In the genomic region with DNA sequence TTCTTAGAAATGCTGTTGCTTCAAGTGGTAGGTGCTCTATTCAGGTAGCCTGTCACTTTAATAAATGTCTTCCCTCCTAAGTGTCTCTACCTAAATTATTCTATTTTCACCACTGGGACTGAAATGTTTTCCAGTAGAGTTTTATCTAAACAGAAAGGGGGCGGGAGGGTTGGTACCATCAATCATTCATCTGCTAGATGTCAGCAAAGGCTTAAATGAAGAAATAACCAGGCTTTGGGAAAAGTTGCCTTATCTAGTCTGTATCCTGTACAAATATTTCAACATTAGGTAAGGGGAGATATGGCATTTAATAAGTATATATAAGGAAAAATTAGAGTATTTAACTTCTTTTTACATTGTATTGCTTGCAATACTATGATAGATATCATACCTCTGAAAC, we compare ENCODE assay signal across 9 cellular contexts.
"Had no signal": no experiment of that assay in that cellular context is flagged by ENCODE, and none has a peak within 500 bp of the region (broad histone marks: within the 10 kb centered on the region; RNA-seq: fewer than 3 reads in every experiment).

No MANE protein-coding gene starts in this region.

- DNase-seq: GM23248, GOT3, H7, HFFc6, IMR-90, KBM-7 had no signal

- H3K4me1 ChIP-seq: HAP-1 had no signal

- FAIRE-seq: HepG2 had no signal

- ATAC-seq: HepG2 had no signal

- H3K36me3 ChIP-seq: HAP-1 had no signal

- H2AFZ ChIP-seq: GM23248 had no signal

- H3K4me3 ChIP-seq: GM23248, HAP-1 had no signal

- H3K9me3 ChIP-seq: HAP-1 had no signal

- H3K27ac ChIP-seq: GM23248, HL-60 had no signal

- H3K9ac ChIP-seq: GM23248 had no signal
